In the genomic region with DNA sequence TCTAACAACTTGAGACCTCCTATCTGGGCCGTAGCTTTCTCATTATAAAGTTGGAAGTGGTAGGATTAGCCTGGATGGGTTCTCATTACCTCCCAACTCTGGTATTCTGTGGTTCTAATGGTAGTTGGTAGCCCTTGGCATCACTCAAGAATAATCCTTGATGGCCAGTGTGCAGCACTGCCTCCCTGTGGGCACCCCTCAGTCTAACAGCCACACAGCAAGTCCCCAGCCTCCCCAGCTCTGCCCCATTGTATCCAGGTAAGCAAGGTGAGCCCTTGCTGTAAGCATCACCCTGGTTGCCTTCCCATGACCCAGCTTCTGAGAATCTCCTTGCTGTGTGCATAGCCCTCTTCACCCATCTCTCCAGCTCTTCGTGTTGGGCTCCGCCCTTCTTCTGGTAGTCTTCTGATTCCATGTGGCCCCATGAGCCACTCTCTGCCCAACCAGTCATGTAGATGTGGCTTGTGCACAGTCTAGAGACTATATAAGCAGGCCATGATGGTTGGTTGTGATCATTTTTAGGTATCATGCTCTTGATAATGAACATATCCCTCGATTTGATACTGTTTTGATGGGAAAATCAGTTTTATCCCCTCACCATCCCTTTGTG, we compare ENCODE assay signal across 1 cellular context.
TF ChIP-seq lines count a peak whose summit lies in the region.

No MANE protein-coding gene starts in this region.

TF ChIP-seq in HCT116, 20 proteins besides CTCF, POLR2A, EP300 and RAD21 (continued from another document):
- TF ChIP-seq REST (IDR thresholded peaks at IDR 0.05; ENCODE audit: low read depth) (no peak), FOSL1 (IDR thresholded peaks at IDR 0.05; ENCODE audit: low read depth) (no peak), MAX (IDR thresholded peaks at IDR 0.05) (no peak), TCF7L2 (IDR thresholded peaks at IDR 0.05; ENCODE audit: borderline replicate concordance, extremely low read depth, insufficient read depth, insufficient read length) (no peak), YY1 (IDR thresholded peaks at IDR 0.05; ENCODE audit: extremely low read depth, insufficient replicate concordance, low read depth, low read length) (no peak), ZFX (IDR thresholded peaks at IDR 0.05) (no peak), EZH2 (IDR thresholded peaks at IDR 0.05) (no peak), EGR1 (IDR thresholded peaks at IDR 0.05; ENCODE audit: low read depth) (no peak), EZH2phosphoT487 (IDR thresholded peaks at IDR 0.05; ENCODE audit: borderline replicate concordance) (no peak), ELF1 (IDR thresholded peaks at IDR 0.05; ENCODE audit: borderline replicate concordance, low read depth) (no peak)
